In the genomic region with DNA sequence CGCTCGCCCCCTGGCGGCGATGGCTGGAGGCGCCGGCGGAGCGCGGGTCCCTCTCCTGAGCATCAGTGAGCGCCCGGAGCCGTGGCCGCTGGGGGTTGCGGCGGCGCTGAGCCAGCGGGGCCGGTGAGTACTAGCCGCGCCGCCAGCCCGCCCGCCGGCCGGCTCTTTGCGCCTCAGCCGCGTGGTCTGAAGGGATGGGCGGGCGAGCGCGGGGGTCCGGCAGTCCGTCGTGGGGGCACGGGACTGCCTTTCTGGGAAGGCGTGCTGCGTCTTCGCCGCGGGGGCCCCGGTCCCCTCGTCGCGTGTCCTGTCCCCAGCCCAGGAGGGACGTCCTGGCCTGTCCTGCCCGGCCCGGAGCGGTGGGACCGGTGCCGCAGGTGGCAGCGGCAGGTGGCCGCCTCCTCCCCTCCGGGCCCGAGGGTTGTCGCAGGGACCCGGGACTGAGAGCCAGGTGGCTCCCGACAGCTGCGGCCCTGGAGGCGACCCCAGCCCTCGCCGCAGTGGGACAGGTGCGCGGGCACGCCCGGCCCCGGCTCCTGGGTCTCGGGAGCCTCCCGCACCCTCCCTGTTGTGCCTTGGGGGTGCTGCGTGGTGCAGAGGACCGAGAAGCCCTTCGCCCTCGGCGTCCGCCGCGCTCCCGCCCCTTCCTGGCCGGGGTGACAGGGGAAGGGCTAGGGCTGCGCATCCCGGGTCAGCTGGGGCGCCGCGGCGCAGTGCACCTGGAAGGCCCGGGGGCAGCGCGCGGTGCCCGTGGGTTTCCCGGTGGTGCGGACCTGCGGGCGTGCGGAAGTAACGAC, we compare ENCODE assay signal across 8 cellular contexts. TPM values are rescaled to one million over a fixed set of nuclear protein-coding genes. Genes with fewer than 3 reads are reported as not detected.
DNase-seq lines count a peak whose midpoint lies in the region; ATAC-seq and TF ChIP-seq lines count a peak whose summit lies in the region.

A gene with protein sequence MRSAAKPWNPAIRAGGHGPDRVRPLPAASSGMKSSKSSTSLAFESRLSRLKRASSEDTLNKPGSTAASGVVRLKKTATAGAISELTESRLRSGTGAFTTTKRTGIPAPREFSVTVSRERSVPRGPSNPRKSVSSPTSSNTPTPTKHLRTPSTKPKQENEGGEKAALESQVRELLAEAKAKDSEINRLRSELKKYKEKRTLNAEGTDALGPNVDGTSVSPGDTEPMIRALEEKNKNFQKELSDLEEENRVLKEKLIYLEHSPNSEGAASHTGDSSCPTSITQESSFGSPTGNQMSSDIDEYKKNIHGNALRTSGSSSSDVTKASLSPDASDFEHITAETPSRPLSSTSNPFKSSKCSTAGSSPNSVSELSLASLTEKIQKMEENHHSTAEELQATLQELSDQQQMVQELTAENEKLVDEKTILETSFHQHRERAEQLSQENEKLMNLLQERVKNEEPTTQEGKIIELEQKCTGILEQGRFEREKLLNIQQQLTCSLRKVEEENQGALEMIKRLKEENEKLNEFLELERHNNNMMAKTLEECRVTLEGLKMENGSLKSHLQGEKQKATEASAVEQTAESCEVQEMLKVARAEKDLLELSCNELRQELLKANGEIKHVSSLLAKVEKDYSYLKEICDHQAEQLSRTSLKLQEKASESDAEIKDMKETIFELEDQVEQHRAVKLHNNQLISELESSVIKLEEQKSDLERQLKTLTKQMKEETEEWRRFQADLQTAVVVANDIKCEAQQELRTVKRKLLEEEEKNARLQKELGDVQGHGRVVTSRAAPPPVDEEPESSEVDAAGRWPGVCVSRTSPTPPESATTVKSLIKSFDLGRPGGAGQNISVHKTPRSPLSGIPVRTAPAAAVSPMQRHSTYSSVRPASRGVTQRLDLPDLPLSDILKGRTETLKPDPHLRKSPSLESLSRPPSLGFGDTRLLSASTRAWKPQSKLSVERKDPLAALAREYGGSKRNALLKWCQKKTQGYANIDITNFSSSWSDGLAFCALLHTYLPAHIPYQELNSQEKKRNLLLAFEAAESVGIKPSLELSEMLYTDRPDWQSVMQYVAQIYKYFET (plus strand): TSS at position 58 of the 797 bp plus-strand sequence. CDS start 87,293 bp downstream, outside the sequence.

- TF ChIP-seq CTCF in KMS-11 (conservative IDR thresholded peaks at IDR 0.05; ENCODE audit: low read depth, low read length) (peak; percentile 6; the same call in 1 of the 2 replicates), osteoblast (IDR thresholded peaks at IDR 0.05; ENCODE audit: extremely low read depth, low read depth, low read length) (peak; percentile 74), thyroid gland (IDR thresholded peaks at IDR 0.05) (peak in 5 of 6 experiments; percentile 91 to 100 (median 96))

- no peaks in the 10 kb centered on the region for H3K79me2 ChIP-seq in KMS-11 (ENCODE audit: insufficient read depth, low read depth)
- no peaks in the 10 kb centered on the region for H3K79me2 ChIP-seq in osteoblast (ENCODE audit: insufficient read depth, low read length)

- H3K9me3 ChIP-seq in SJCRH30 (replicated peaks), result 0 out of 2 replicates have a peak, but pooled peaks cover 2% of the 10 kb centered on the region
- no peaks in the 10 kb centered on the region for H3K9me3 ChIP-seq in osteoblast (ENCODE audit: low read depth, low read length)
- no peaks in the 10 kb centered on the region for H3K9me3 ChIP-seq in thyroid gland

- TF ChIP-seq POLR2A in thyroid gland (IDR thresholded peaks at IDR 0.05), result peak in 1 of 2 donors; percentile 36

- no peak within 1 kb of the TSS for H3K4me3 ChIP-seq in KMS-11 (IDR thresholded peaks at IDR 0.05; ENCODE audit: insufficient read depth, low read depth, low read length)
- H3K4me3 ChIP-seq in SJCRH30, result peak within 1 kb of the TSS; percentile 48
- peak within 1 kb of the TSS; percentile 80 for H3K4me3 ChIP-seq in osteoblast (ENCODE audit: insufficient read depth, low read length)
- H3K4me3 ChIP-seq in thyroid gland (replicated peaks in 1 of 3), result peak within 1 kb of the TSS; percentile 36 to 74 (median 54)

- intact Hi-C loops in thyroid gland (cut with DNase I), result loop anchor here (10.0 kb wide), 1 partner anchor 85 kb away; no protein-coding TSS in a partner anchor

- H3K4me1 ChIP-seq in KMS-11 (ENCODE audit: low read depth, poor library complexity, severe bottlenecking) (peaks cover 13% of the 10 kb centered on the region), SJCRH30 (peaks cover 5% of the 10 kb centered on the region; the same call in 1 of the 2 replicates), osteoblast (ENCODE audit: insufficient read depth, low read length) (peaks cover 10% of the 10 kb centered on the region), thyroid gland (peaks cover 0 to 3% of the 10 kb centered on the region in 2 donors)

- peak within 1 kb of the TSS; percentile 35; the same call in 1 of the 2 replicates for H3K9ac ChIP-seq in KMS-11

- H3K4me2 ChIP-seq in KMS-11 (peak within 1 kb of the TSS; percentile 78), osteoblast (ENCODE audit: insufficient read depth, low read length) (peak within 1 kb of the TSS; percentile 99)

- H3K36me3 ChIP-seq in KMS-11 (ENCODE audit: insufficient read depth) (no peaks in the 10 kb centered on the region), SJCRH30 (no peaks in the 10 kb centered on the region), osteoblast (ENCODE audit: insufficient read depth, low read length) (no peaks in the 10 kb centered on the region), thyroid gland (no peaks in the 10 kb centered on the region)

- 1% methylated on average over 21 to 26 of the region's 96 CpGs for WGBS in thyroid gland, 2 donors

- H3K27me3 ChIP-seq in KMS-11 (ENCODE audit: insufficient read depth, low read depth) (no peaks in the 10 kb centered on the region; the same call in 1 of the 2 replicates), SJCRH30 (peaks cover 58% of the 10 kb centered on the region), osteoblast (ENCODE audit: insufficient read depth, low read length) (peaks cover 36% of the 10 kb centered on the region), thyroid gland (no peaks in the 10 kb centered on the region)

- H2AFZ ChIP-seq in KMS-11 (ENCODE audit: low read depth), result peak within 1 kb of the TSS; percentile 90
- peak within 1 kb of the TSS; percentile 99 for H2AFZ ChIP-seq in osteoblast (ENCODE audit: low read length)

- H4K20me1 ChIP-seq in KMS-11 (ENCODE audit: insufficient read depth) (no peaks in the 10 kb centered on the region), osteoblast (ENCODE audit: insufficient read depth, low read length) (no peaks in the 10 kb centered on the region)

- H3K27ac ChIP-seq in KMS-11 (no peak within 1 kb of the TSS), SJCRH30 (no peak within 1 kb of the TSS), osteoblast (ENCODE audit: low read depth, low read length) (no peak within 1 kb of the TSS), thyroid gland (peak within 1 kb of the TSS; percentile 40 to 76 (median 66))

- peak; percentile 62 for DNase-seq in DMS53 treated with DMSO at 0.1 percent for 48 hours (lab: John Stamatoyannopoulos, UW; ENCODE audit: unreplicated experiment)
- DNase-seq in SJCRH30, result peak; percentile 84 to 95
- DNase-seq in activated gamma-delta T cell treated with anti-CD3 and anti-CD28 coated beads, Interleukin-2, amount 50 U/mL, for 16 hours (ENCODE audit: low read depth), result peak; percentile 79
- peak; percentile 82 for DNase-seq in glomerular visceral epithelial cell (ENCODE audit: extremely low spot score)
- no peak for DNase-seq in osteoblast (ENCODE audit: insufficient read length, low spot score, missing footprints)
- peak; percentile 73 to 78 for DNase-seq in thyroid gland

- ATAC-seq in GM21723 (IDR thresholded peaks at IDR 0.05; ENCODE audit: unreplicated experiment), result peak; percentile 91

RNA-seq across cellular contexts. Expression of the gene that starts here (rescaled TPM):
- 155 and 167 TPM in 2 replicates for total RNA-seq in SJCRH30 (2014; rRNA removed; shearing (Covaris generic))
- 155 and 165 TPM in 2 replicates for total RNA-seq in osteoblast
- 10 to 100 TPM; 19.8 to 41.5 (median 24.4) TPM for total RNA-seq in thyroid gland

Comparison
In these comparisons a context has a peak if more than half of its experiments do, and no peak if none do; other contexts are left out.
1. H3K27ac ChIP-seq: peak in thyroid gland (3 of 3); none in KMS-11 (single experiment), SJCRH30 (single experiment) and osteoblast (single experiment).
2. CTCF ChIP-seq: peak in every context shown above with its lines; median percentile 96 in thyroid gland; 74 in osteoblast; 6 in KMS-11.